In genomic region chr4:152708806-152709205, GRCh38 we compare ENCODE assay signal across 19 cellular contexts. TPM values are rescaled to one million over a fixed set of nuclear protein-coding genes. Genes with fewer than 3 reads are reported as not detected.
DNase-seq lines count a peak whose midpoint lies in the region; ATAC-seq and TF ChIP-seq lines count a peak whose summit lies in the region.
"Had no signal": no experiment of that assay in that cellular context is flagged by ENCODE, and none has a peak within 500 bp of the region (broad histone marks: within the 10 kb centered on the region; RNA-seq: fewer than 3 reads in every experiment).

No MANE protein-coding gene starts in this region.

- H3K9me2 ChIP-seq in SK-N-SH = no peaks in the 10 kb centered on the region

- TF ChIP-seq CTCF in RWPE2 (IDR thresholded peaks at IDR 0.05; ENCODE audit: poor library complexity, severe bottlenecking) (no peak), esophagus squamous epithelium (IDR thresholded peaks at IDR 0.05) (no peak), parathyroid adenoma (IDR thresholded peaks at IDR 0.05) (no peak), SK-N-SH (IDR thresholded peaks at IDR 0.05) (no peak)

- H3K9me3 ChIP-seq in RWPE2 (ENCODE audit: severe bottlenecking) (no peaks in the 10 kb centered on the region), esophagus squamous epithelium (no peaks in the 10 kb centered on the region), parathyroid adenoma (ENCODE audit: control insufficient read depth, low read length) (no peaks in the 10 kb centered on the region), SK-N-SH (no peaks in the 10 kb centered on the region)

- WGBS in esophagus squamous epithelium, 2 donors = 48 to 68% methylated on average over 4 of the region's 4 CpGs
- WGBS in SK-N-SH (ENCODE audit: low lambda C conversion rate) = 67% methylated on average over 3 of the region's 4 CpGs

- no peak for TF ChIP-seq RAD21 in SK-N-SH (IDR thresholded peaks at IDR 0.05; ENCODE audit: low read length)

- no peaks in the 10 kb centered on the region for H3K79me2 ChIP-seq in parathyroid adenoma
- no peaks in the 10 kb centered on the region for H3K79me2 ChIP-seq in SK-N-SH (ENCODE audit: insufficient read depth)

- H3K4me2 ChIP-seq in parathyroid adenoma (ENCODE audit: low read length) (peak overlapping the region; percentile 36), SK-N-SH (no peak overlapping the region)

- H3K36me3 ChIP-seq in RWPE2 (ENCODE audit: low read depth) = no peaks in the 10 kb centered on the region
- H3K36me3 ChIP-seq in esophagus squamous epithelium = no peaks in the 10 kb centered on the region
- no peaks in the 10 kb centered on the region for H3K36me3 ChIP-seq in parathyroid adenoma (ENCODE audit: control insufficient read depth, insufficient read depth, low read length)
- H3K36me3 ChIP-seq in SK-N-SH (replicated peaks in 1 of 2; ENCODE audit: control insufficient read depth in 1 of 2, insufficient read depth in 2 of 2, low read length in 1 of 2) = no peaks in the 10 kb centered on the region

- ATAC-seq in RWPE2 (ENCODE audit: low read depth) (no peak), GM21737 (IDR thresholded peaks at IDR 0.05; ENCODE audit: unreplicated experiment) (no peak), GM21576 (IDR thresholded peaks at IDR 0.05; ENCODE audit: unreplicated experiment) (no peak), HG03565 (IDR thresholded peaks at IDR 0.05; ENCODE audit: unreplicated experiment) (no peak)
- ATAC-seq: activated naive CD4-positive, alpha-beta T cell treated with anti-CD3 and anti-CD28 coated beads, Interleukin-2, amount 50 U/mL, for 72 hours; naive thymus-derived CD8-positive, alpha-beta T cell; stimulated activated memory B cell treated with anti-CD40 and anti-IgM and Interleukin-4, amounts not matched to agents 10 μg/mL and 1 μg/mL and 100 μg/mL, for 72 hours had no signal

- H3K4me1 ChIP-seq in RWPE2 (ENCODE audit: insufficient read depth, poor library complexity, severe bottlenecking) = peaks cover 23% of the 10 kb centered on the region
- H3K4me1 ChIP-seq in esophagus squamous epithelium = peaks cover 9 to 57% (median 14%) of the 10 kb centered on the region in 3 donors
- H3K4me1 ChIP-seq in parathyroid adenoma = no peaks in the 10 kb centered on the region
- H3K4me1 ChIP-seq in SK-N-SH (ENCODE audit: control insufficient read depth in 1 of 2, insufficient read depth in 2 of 2, low read depth in 1 of 2, low read length in 1 of 2) = no peaks in the 10 kb centered on the region

- no peaks in the 10 kb centered on the region for H3K27me3 ChIP-seq in RWPE2 (ENCODE audit: insufficient read depth, poor library complexity, severe bottlenecking)
- H3K27me3 ChIP-seq in esophagus squamous epithelium = no peaks in the 10 kb centered on the region
- H3K27me3 ChIP-seq in parathyroid adenoma (ENCODE audit: control insufficient read depth, insufficient read depth, low read length) = no peaks in the 10 kb centered on the region
- H3K27me3 ChIP-seq in SK-N-SH (ENCODE audit: insufficient read depth) = no peaks in the 10 kb centered on the region

- H3K4me3 ChIP-seq in RWPE2 (ENCODE audit: severe bottlenecking) (no peak overlapping the region), esophagus squamous epithelium (no peak overlapping the region), parathyroid adenoma (ENCODE audit: low read depth, low read length) (no peak overlapping the region), SK-N-SH (ENCODE audit: low read depth in 2 of 2, low read length in 1 of 2) (no peak overlapping the region)

- intact Hi-C loops in esophagus squamous epithelium (cut with DNase I) = no loop called here

- TF ChIP-seq POLR2A in esophagus squamous epithelium (IDR thresholded peaks at IDR 0.05) = no peak

- H3K27ac ChIP-seq in RWPE2 (ENCODE audit: poor library complexity, severe bottlenecking) = peak overlapping the region; percentile 58
- peak overlapping the region; percentile 61 to 91 (median 89) for H3K27ac ChIP-seq in esophagus squamous epithelium
- H3K27ac ChIP-seq in parathyroid adenoma = no peak overlapping the region
- H3K27ac ChIP-seq in SK-N-SH (ENCODE audit: low read depth in 2 of 2, low read length in 1 of 2) = no peak overlapping the region

- no peaks in the 10 kb centered on the region for H3F3A ChIP-seq in SK-N-SH (replicated peaks; ENCODE audit: insufficient read depth)

- POLR2A ChIA-PET in SK-N-SH (lab: Yijun Ruan, JAX) = no interaction called here

- TF ChIP-seq EP300 in SK-N-SH (IDR thresholded peaks at IDR 0.05; ENCODE audit: borderline replicate concordance in 1 of 2, low read depth in 1 of 2, low read length in 1 of 2) = no peak

- H2AFZ ChIP-seq in parathyroid adenoma (peak overlapping the region; percentile 56), SK-N-SH (ENCODE audit: low read depth) (no peak overlapping the region)

- CTCF ChIA-PET in SK-N-SH (lab: Yijun Ruan, JAX) = interaction anchor here (0.7 to 1.4 kb wide), 2 partner anchors 10 to 25 kb away, joined by 3 to 4 read pairs; no protein-coding TSS in a partner anchor

- H4K20me1 ChIP-seq in SK-N-SH (ENCODE audit: insufficient read depth) = no peaks in the 10 kb centered on the region

- H3K9ac ChIP-seq in parathyroid adenoma (no peak overlapping the region), SK-N-SH (no peak overlapping the region)

- DNase-seq in ELF-1 (ENCODE audit: low read depth, low spot score) = peak; percentile 81
- no peak for DNase-seq in RWPE2 (ENCODE audit: low spot score)
- DNase-seq in esophagus squamous epithelium (lab: John Stamatoyannopoulos, UW) = no peak
- DNase-seq in SK-N-SH = no peak
- DNase-seq: activated CD4-positive, alpha-beta T cell treated with anti-CD3 and anti-CD28 coated beads, Interleukin-2, amount 10 ng/mL, durations not matched to agents 24 days and 14 days; activated CD8-positive, alpha-beta memory T cell treated with anti-CD3 and anti-CD28 coated beads for 24 hours; CD4-positive, alpha-beta memory T cell; DND-41; glutamatergic neuron; naive thymus-derived CD8-positive, alpha-beta T cell; NCI-H1930; NCI-H526 treated with DMSO at 0.1 percent for 48 hours; T-helper 9 cell had no signal

TF ChIP-seq in SK-N-SH, 30 proteins besides CTCF, POLR2A, EP300 and RAD21:
- TF ChIP-seq YY1 (IDR thresholded peaks at IDR 0.05; ENCODE audit: low read depth) = no peak
- no peak for TF ChIP-seq SIN3A (IDR thresholded peaks at IDR 0.05; ENCODE audit: borderline replicate concordance, low read depth, low read length)
- TF ChIP-seq JUND (IDR thresholded peaks at IDR 0.05) = no peak
- no peak for TF ChIP-seq FOXM1 (IDR thresholded peaks at IDR 0.05; ENCODE audit: low read depth)
- no peak for TF ChIP-seq FOXJ3 (CRISPR knock-in tag; IDR thresholded peaks at IDR 0.05)
- no peak for TF ChIP-seq TAF1 (IDR thresholded peaks at IDR 0.05; ENCODE audit: borderline replicate concordance, low read depth, low read length)
- TF ChIP-seq USF2 (IDR thresholded peaks at IDR 0.05; ENCODE audit: borderline replicate concordance, low read depth, low read length) = no peak
TF ChIP-seq in SK-N-SH: peak in this region for 0.

RNA-seq across cellular contexts. Expression of gene TMEM154, which starts 29.0 kb away (rescaled TPM):
- total RNA-seq in esophagus squamous epithelium = 10 to 100 TPM; 41.2 to 83.1 (median 60.5) TPM
- polyA plus RNA-seq in SK-N-SH (2012; rRNA removed) = 0.58 and 0.62 TPM in 2 replicates
- polyA plus RNA-seq in SK-N-SH (2012; cell fraction: cytosol; rRNA removed) = 0.58 and 0.67 TPM in 2 replicates
- 0.46 and 0.86 TPM in 2 replicates for polyA plus RNA-seq in SK-N-SH (2012; cell fraction: nucleus; rRNA removed)

Comparison
In these comparisons a context has a peak if more than half of its experiments do, and no peak if none do; other contexts are left out.
1. H3K27ac ChIP-seq: peak in RWPE2 (single experiment) and esophagus squamous epithelium (4 of 4); none in parathyroid adenoma (single experiment) and SK-N-SH (0 of 2).